10 cellular contexts compared by ENCODE assay signal in genomic region chr7:47941136-47941844, GRCh38. TPM values are rescaled to one million over a fixed set of nuclear protein-coding genes. Genes with fewer than 3 reads are reported as not detected.
A peak's percentile ranks its signal among the peaks of the same experiment; 100 is the strongest.
DNase-seq lines count a peak whose midpoint lies in the region; ATAC-seq and TF ChIP-seq lines count a peak whose summit lies in the region.
"Had no signal": no experiment of that assay in that cellular context is flagged by ENCODE, and none has a peak within 500 bp of the region (broad histone marks: within the 10 kb centered on the region; RNA-seq: fewer than 3 reads in every experiment).

No MANE protein-coding gene starts in this region.

- no peaks in the 10 kb centered on the region for H3K9me3 Mint-ChIP-seq in CD4-positive, alpha-beta memory T cell

- no peaks in the 10 kb centered on the region for H3K36me3 ChIP-seq in body of pancreas (replicated peaks in 1 of 2; ENCODE audit: insufficient read depth in 1 of 2, low read depth in 2 of 2)
- H3K36me3 ChIP-seq in right atrium auricular region, result no peaks in the 10 kb centered on the region
- H3K36me3 ChIP-seq in suprapubic skin, result no peaks in the 10 kb centered on the region
- no peaks in the 10 kb centered on the region for H3K36me3 ChIP-seq in CD4-positive, alpha-beta memory T cell (ENCODE audit: insufficient read depth, low read length)
- no peaks in the 10 kb centered on the region for H3K36me3 ChIP-seq in neuronal stem cell (replicated peaks in 1 of 2; ENCODE audit: control insufficient read depth in 2 of 2, insufficient read depth in 2 of 2, low read length in 2 of 2)

- TF ChIP-seq CTCF in body of pancreas (IDR thresholded peaks at IDR 0.05) (no peak), right atrium auricular region (IDR thresholded peaks at IDR 0.05) (no peak), suprapubic skin (IDR thresholded peaks at IDR 0.05) (no peak)

- no peaks in the 10 kb centered on the region for H3K27me3 Mint-ChIP-seq in CD4-positive, alpha-beta memory T cell

- no peak for TF ChIP-seq EP300 in suprapubic skin (IDR thresholded peaks at IDR 0.05)

- no peaks in the 10 kb centered on the region for H3K4me1 ChIP-seq in body of pancreas
- peaks cover 0 to 76% of the 10 kb centered on the region in 2 donors for H3K4me1 ChIP-seq in right atrium auricular region
- peaks cover 7% of the 10 kb centered on the region for H3K4me1 ChIP-seq in suprapubic skin
- H3K4me1 ChIP-seq in CD4-positive, alpha-beta memory T cell (ENCODE audit: insufficient read depth, low read length), result no peaks in the 10 kb centered on the region
- H3K4me1 ChIP-seq in neuronal stem cell (ENCODE audit: control insufficient read depth in 2 of 2, insufficient read depth in 1 of 2, low read depth in 1 of 2, low read length in 2 of 2), result peaks cover 9 to 16% of the 10 kb centered on the region in 2 donors

- intact Hi-C loops in body of pancreas (cut with DNase I), result loop anchor here (5.0 kb wide), 1 partner anchor 216 kb away; no protein-coding TSS in a partner anchor
- intact Hi-C loops in CD4-positive, alpha-beta memory T cell (cut with micrococcal nuclease), result no loop called here

- no peak overlapping the region for H2AK5ac ChIP-seq in neuronal stem cell (ENCODE audit: low read depth, low read length)

- peak overlapping the region in 3 of 4 donors; percentile 5 to 63 (median 13) for H3K27ac ChIP-seq in body of pancreas
- H3K27ac ChIP-seq in right atrium auricular region, result peak overlapping the region; percentile 86 to 96
- H3K27ac ChIP-seq in suprapubic skin, result peak overlapping the region; percentile 92
- H3K27ac ChIP-seq in CD4-positive, alpha-beta memory T cell (ENCODE audit: low read depth, low read length), result no peak overlapping the region
- H3K27ac ChIP-seq in neuronal stem cell (replicated peaks; ENCODE audit: low read length), result no peak overlapping the region

- CTCF ChIA-PET in CD4-positive, alpha-beta memory T cell (lab: Charles Lee; ENCODE audit: partially characterized antibody), result interaction anchor here (1.4 kb wide), 1 partner anchor 169 kb away, joined by 4 read pairs; no protein-coding TSS in a partner anchor

- H3K4me1 Mint-ChIP-seq in CD4-positive, alpha-beta memory T cell, result peaks cover 0 to 3% (median 0%) of the 10 kb centered on the region in 4 donors

- no peaks in the 10 kb centered on the region for H3K9me3 ChIP-seq in body of pancreas
- H3K9me3 ChIP-seq in right atrium auricular region, result no peaks in the 10 kb centered on the region
- no peaks in the 10 kb centered on the region for H3K9me3 ChIP-seq in suprapubic skin
- H3K9me3 ChIP-seq in CD4-positive, alpha-beta memory T cell (ENCODE audit: control insufficient read depth in 1 of 2, low read length in 2 of 2), result no peaks in the 10 kb centered on the region
- H3K9me3 ChIP-seq in neuronal stem cell (replicated peaks in 1 of 2; ENCODE audit: control insufficient read depth in 2 of 2, insufficient read depth in 1 of 2, low read depth in 1 of 2, low read length in 2 of 2), result no peaks in the 10 kb centered on the region

- no peak overlapping the region for H2AFZ ChIP-seq in neuronal stem cell (ENCODE audit: low read length)

- H3K4me3 ChIP-seq in body of pancreas (no peak overlapping the region), right atrium auricular region (no peak overlapping the region), suprapubic skin (no peak overlapping the region), neuronal stem cell (ENCODE audit: low read length in 2 of 2) (no peak overlapping the region)
- no peak overlapping the region for H3K4me3 ChIP-seq in CD4-positive, alpha-beta memory T cell (ENCODE audit: low read length in 2 of 2)

- no peak overlapping the region for H3K23ac ChIP-seq in neuronal stem cell (ENCODE audit: low read depth, low read length, poor library complexity)

- H3K4me3 Mint-ChIP-seq in CD4-positive, alpha-beta memory T cell, result no peak overlapping the region

- 67 to 76% methylated on average over 9 of the region's 9 CpGs for WGBS in body of pancreas, 2 donors
- WGBS in suprapubic skin, result 48% methylated on average over 7 of the region's 9 CpGs
- no CpG with 5 or more reads among the region's 9 CpGs for WGBS in neuronal stem cell (ENCODE audit: extremely low coverage in 2 of 2, insufficient read length in 2 of 2, insufficient replicate concordance in 1 of 2), 2 donors

- no peak overlapping the region for H4K8ac ChIP-seq in neuronal stem cell (ENCODE audit: low read depth, low read length)

- H3K27me3 ChIP-seq in body of pancreas, result no peaks in the 10 kb centered on the region
- no peaks in the 10 kb centered on the region for H3K27me3 ChIP-seq in right atrium auricular region
- no peaks in the 10 kb centered on the region for H3K27me3 ChIP-seq in suprapubic skin
- H3K27me3 ChIP-seq in CD4-positive, alpha-beta memory T cell (ENCODE audit: insufficient read depth, low read length), result no peaks in the 10 kb centered on the region
- peaks cover 0 to 19% (median 0%) of the 10 kb centered on the region in 3 experiments for H3K27me3 ChIP-seq in neuronal stem cell (ENCODE audit: control insufficient read depth in 3 of 3, insufficient read depth in 3 of 3, low read depth in 1 of 3, low read length in 3 of 3)

- no peak overlapping the region for H3K18ac ChIP-seq in neuronal stem cell (ENCODE audit: low read length)

- no peak overlapping the region for H2BK120ac ChIP-seq in neuronal stem cell (ENCODE audit: low read depth, low read length)

- H2BK15ac ChIP-seq in neuronal stem cell (ENCODE audit: low read length), result no peak overlapping the region

- POLR2A ChIA-PET in CD4-positive, alpha-beta memory T cell (lab: Charles Lee; ENCODE audit: partially characterized antibody), result no interaction called here

- no peak for TF ChIP-seq POLR2A in body of pancreas (IDR thresholded peaks at IDR 0.05)
- no peak for TF ChIP-seq POLR2A in suprapubic skin (IDR thresholded peaks at IDR 0.05)

- H3K27ac Mint-ChIP-seq in CD4-positive, alpha-beta memory T cell, result no peak overlapping the region

- H4K91ac ChIP-seq in neuronal stem cell (ENCODE audit: low read depth, low read length, poor library complexity), result no peak overlapping the region

- H3K36me3 Mint-ChIP-seq in CD4-positive, alpha-beta memory T cell, result no peaks in the 10 kb centered on the region

- ATAC-seq in body of pancreas, result peak; percentile 57

- H3K79me1 ChIP-seq in neuronal stem cell (ENCODE audit: low read depth, low read length), result no peaks in the 10 kb centered on the region

- no peak overlapping the region for H3K14ac ChIP-seq in neuronal stem cell (ENCODE audit: low read length)

- no peak overlapping the region for H2BK12ac ChIP-seq in neuronal stem cell (ENCODE audit: low read length)

- no peak overlapping the region for H3K4me2 ChIP-seq in neuronal stem cell (ENCODE audit: insufficient read depth, low read length, poor library complexity, severe bottlenecking)

- H3K9ac ChIP-seq in neuronal stem cell (ENCODE audit: low read depth, low read length, poor library complexity), result no peak overlapping the region

- H2BK5ac ChIP-seq in neuronal stem cell (ENCODE audit: low read length), result no peak overlapping the region

- DNase-seq in HK-2 (ENCODE audit: unreplicated experiment) (peak; percentile 30), body of pancreas (peak in 1 of 4 donors; percentile 45), right atrium auricular region (ENCODE audit: low spot score) (peak; percentile 80), suprapubic skin (ENCODE audit: low spot score in 2 of 2) (no peak), NCI-H446 treated with DMSO at 0.1 percent for 48 hours (lab: John Stamatoyannopoulos, UW) (no peak), neuronal stem cell (ENCODE audit: low spot score) (no peak)
- DNase-seq in CD4-positive, alpha-beta memory T cell, result no peak
- DNase-seq in activated CD8-positive, alpha-beta memory T cell treated with anti-CD3 and anti-CD28 coated beads for 24 hours, result no peak
- DNase-seq: effector memory CD4-positive, alpha-beta T cell; NCI-H2227 treated with DMSO at 0.1 percent for 48 hours had no signal

- H3K4ac ChIP-seq in neuronal stem cell (ENCODE audit: low read length), result no peak overlapping the region

RNA-seq across cellular contexts. Expression of gene PKD1L1, which starts 7.0 kb away (rescaled TPM):
- total RNA-seq in body of pancreas, result 1 to 10 TPM in 1 of 2 donors, under 1 TPM in 1; 0.26 to 4.0 TPM
- 1 to 10 TPM in 1 of 2 donors, under 1 TPM in 1; 0.98 to 1.1 TPM for total RNA-seq in right atrium auricular region
- total RNA-seq in suprapubic skin, result 1 to 10 TPM in 1 of 4 donors, under 1 TPM in 1, not detected in 2; 0.11 to 2.6 TPM
- under 1 TPM; 0.55 to 0.73 TPM for total RNA-seq in CD4-positive, alpha-beta memory T cell
- not detected for polyA plus RNA-seq in CD4-positive, alpha-beta memory T cell
- polyA plus RNA-seq in neuronal stem cell (2013, experiment 1 of 2), result 0.03 TPM
- 0.03 TPM for polyA plus RNA-seq in neuronal stem cell (2013, experiment 2 of 2)

RNA-seq across cellular contexts. Expression of gene HUS1, which starts 38.1 kb away (rescaled TPM):
- 10 to 100 TPM; 15.2 to 16.9 TPM for total RNA-seq in body of pancreas
- total RNA-seq in right atrium auricular region, result 10 to 100 TPM; 19.7 to 25.4 TPM
- 10 to 100 TPM; 14.4 to 56.2 (median 21.5) TPM for total RNA-seq in suprapubic skin
- total RNA-seq in CD4-positive, alpha-beta memory T cell, result 10 to 100 TPM; 72.5 to 74.1 TPM
- polyA plus RNA-seq in CD4-positive, alpha-beta memory T cell, result 10 to 100 TPM; 39.7 to 53.9 TPM
- 14.8 TPM for polyA plus RNA-seq in neuronal stem cell (2013, experiment 1 of 2)
- 15.8 TPM for polyA plus RNA-seq in neuronal stem cell (2013, experiment 2 of 2)

Comparison
In these comparisons a context has a peak if more than half of its experiments do, and no peak if none do; other contexts are left out.
1. DNase-seq: peak in HK-2 (single experiment) and right atrium auricular region (single experiment); none in suprapubic skin (0 of 2), CD4-positive, alpha-beta memory T cell (0 of 5), activated CD8-positive, alpha-beta memory T cell treated with anti-CD3 and anti-CD28 coated beads for 24 hours (single experiment), NCI-H446 treated with DMSO at 0.1 percent for 48 hours (single experiment) and neuronal stem cell (single experiment).
2. H3K27ac ChIP-seq: peak in body of pancreas (3 of 4), right atrium auricular region (2 of 2) and suprapubic skin (single experiment); none in CD4-positive, alpha-beta memory T cell (single experiment) and neuronal stem cell (single experiment).